Comparison of ENCODE assay signal across 17 cellular contexts in genomic region chr11:44848963-44849350, GRCh38.
"Had no signal": no experiment of that assay in that cellular context is flagged by ENCODE, and none has a peak within 500 bp of the region (broad histone marks: within the 10 kb centered on the region; RNA-seq: fewer than 3 reads in every experiment).

No MANE protein-coding gene starts in this region.

- H3K27ac ChIP-seq: dorsolateral prefrontal cortex, epithelial cell of prostate, esophagus muscularis mucosa, suprapubic skin, thyroid gland had no signal

- H3K27me3 Mint-ChIP-seq: central memory CD8-positive, alpha-beta T cell; type B pancreatic cell had no signal

- H3K27ac Mint-ChIP-seq: naive thymus-derived CD4-positive, alpha-beta T cell; type B pancreatic cell had no signal

- H3K4me3 Mint-ChIP-seq: central memory CD8-positive, alpha-beta T cell; naive thymus-derived CD4-positive, alpha-beta T cell; type B pancreatic cell had no signal

- DNase-seq: cortex of kidney; effector CD8-positive, alpha-beta T cell; gastrocnemius medialis; left cardiac atrium; left ventricle myocardium superior; naive thymus-derived CD4-positive, alpha-beta T cell; right cardiac atrium; stimulated activated CD4-positive, alpha-beta T cell treated with anti-CD3 and anti-CD28 coated beads, Interleukin-2, amount 100 ng/mL, for 48 hours; stimulated activated naive CD8-positive, alpha-beta T cell treated with anti-CD3 and anti-CD28 coated beads, Interleukin-15, Interleukin-2, amounts not matched to agents 100 U/mL and 50 U/mL, for 24 hours had no signal

- H3K4me3 ChIP-seq: dorsolateral prefrontal cortex, esophagus muscularis mucosa, gastrocnemius medialis, smooth muscle cell, suprapubic skin, thyroid gland had no signal

- ATAC-seq: gastrocnemius medialis; naive thymus-derived CD4-positive, alpha-beta T cell; stimulated activated naive CD8-positive, alpha-beta T cell treated with anti-CD3 and anti-CD28 coated beads, Interleukin-15, Interleukin-2, amounts not matched to agents 100 U/mL and 50 U/mL, for 24 hours had no signal

- H3K9me3 ChIP-seq: gastrocnemius medialis, suprapubic skin, thyroid gland had no signal

- H3K4me2 ChIP-seq: smooth muscle cell had no signal

- H3K36me3 ChIP-seq: esophagus muscularis mucosa, gastrocnemius medialis, suprapubic skin, thyroid gland had no signal

- H3K4me1 Mint-ChIP-seq: central memory CD8-positive, alpha-beta T cell had no signal

- H3K27me3 ChIP-seq: dorsolateral prefrontal cortex, esophagus muscularis mucosa, gastrocnemius medialis, suprapubic skin, thyroid gland had no signal

- H3K4me1 ChIP-seq: gastrocnemius medialis, suprapubic skin had no signal
